2 cellular contexts compared by ENCODE assay signal in the genomic region with DNA sequence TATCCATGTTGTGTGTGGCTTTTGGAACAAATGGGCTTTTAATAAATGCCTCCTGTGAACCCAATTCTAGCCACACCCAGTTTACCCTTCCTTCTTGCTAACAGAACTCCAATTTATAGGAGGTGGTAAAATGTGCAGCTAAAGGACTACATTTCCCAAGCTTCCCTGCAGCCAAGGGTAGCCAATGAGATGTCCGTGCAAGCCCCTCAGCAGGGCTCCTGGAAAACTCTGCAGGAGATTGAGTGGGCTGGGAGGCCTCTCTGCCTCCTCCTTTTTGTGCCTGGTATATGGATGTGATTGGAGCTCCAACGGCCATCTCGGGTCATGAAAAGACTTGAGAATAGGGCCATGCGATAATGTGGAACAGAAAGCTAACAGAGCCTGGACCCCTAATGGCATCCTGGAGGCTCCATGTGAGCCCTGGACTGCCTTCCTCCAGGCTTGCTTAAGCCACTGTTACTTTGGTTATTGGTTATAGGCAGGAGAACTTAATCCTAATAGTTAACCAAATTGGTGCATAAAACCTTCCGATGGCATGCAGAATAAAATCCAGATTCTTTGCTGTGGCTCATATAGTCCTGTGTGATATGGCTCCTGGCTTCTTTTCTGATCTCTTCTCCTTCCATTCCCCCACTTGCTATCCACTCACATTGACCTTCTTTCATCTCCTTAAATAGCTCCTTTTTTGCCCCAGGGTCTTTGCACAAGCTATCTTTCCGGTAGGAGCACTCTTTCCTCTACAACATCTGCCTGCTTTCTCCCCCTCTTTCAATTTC.
A peak's percentile ranks its signal among the peaks of the same experiment; 100 is the strongest.
TF ChIP-seq lines count a peak whose summit lies in the region.

No MANE protein-coding gene starts in this region.

TF ChIP-seq in HCT116, 20 proteins besides CTCF, POLR2A, EP300 and RAD21 (continued from another document):
- TF ChIP-seq, protein P1, sequence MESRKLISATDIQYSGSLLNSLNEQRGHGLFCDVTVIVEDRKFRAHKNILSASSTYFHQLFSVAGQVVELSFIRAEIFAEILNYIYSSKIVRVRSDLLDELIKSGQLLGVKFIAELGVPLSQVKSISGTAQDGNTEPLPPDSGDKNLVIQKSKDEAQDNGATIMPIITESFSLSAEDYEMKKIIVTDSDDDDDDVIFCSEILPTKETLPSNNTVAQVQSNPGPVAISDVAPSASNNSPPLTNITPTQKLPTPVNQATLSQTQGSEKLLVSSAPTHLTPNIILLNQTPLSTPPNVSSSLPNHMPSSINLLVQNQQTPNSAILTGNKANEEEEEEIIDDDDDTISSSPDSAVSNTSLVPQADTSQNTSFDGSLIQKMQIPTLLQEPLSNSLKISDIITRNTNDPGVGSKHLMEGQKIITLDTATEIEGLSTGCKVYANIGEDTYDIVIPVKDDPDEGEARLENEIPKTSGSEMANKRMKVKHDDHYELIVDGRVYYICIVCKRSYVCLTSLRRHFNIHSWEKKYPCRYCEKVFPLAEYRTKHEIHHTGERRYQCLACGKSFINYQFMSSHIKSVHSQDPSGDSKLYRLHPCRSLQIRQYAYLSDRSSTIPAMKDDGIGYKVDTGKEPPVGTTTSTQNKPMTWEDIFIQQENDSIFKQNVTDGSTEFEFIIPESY (IDR thresholded peaks at IDR 0.05; ENCODE audit: extremely low read depth, insufficient replicate concordance, low read length) = no peak
- TF ChIP-seq CEBPB (IDR thresholded peaks at IDR 0.05; ENCODE audit: low read depth) (no peak), JUND (IDR thresholded peaks at IDR 0.05) (no peak), SIN3A (IDR thresholded peaks at IDR 0.05; ENCODE audit: low read depth) (no peak), ZFX (IDR thresholded peaks at IDR 0.05) (no peak), TCF7L2 (IDR thresholded peaks at IDR 0.05; ENCODE audit: borderline replicate concordance, extremely low read depth, insufficient read depth, insufficient read length) (no peak), EZH2phosphoT487 (IDR thresholded peaks at IDR 0.05; ENCODE audit: borderline replicate concordance) (no peak), ZNF274 (IDR thresholded peaks at IDR 0.05; ENCODE audit: low read depth, low read length) (no peak), YY1 (IDR thresholded peaks at IDR 0.05; ENCODE audit: extremely low read depth, insufficient replicate concordance, low read depth, low read length) (no peak), POLR2AphosphoS5 (IDR thresholded peaks at IDR 0.05; ENCODE audit: low read depth, low read length) (no peak), ELF1 (IDR thresholded peaks at IDR 0.05; ENCODE audit: borderline replicate concordance, low read depth) (no peak)
- TF ChIP-seq, protein P2, sequence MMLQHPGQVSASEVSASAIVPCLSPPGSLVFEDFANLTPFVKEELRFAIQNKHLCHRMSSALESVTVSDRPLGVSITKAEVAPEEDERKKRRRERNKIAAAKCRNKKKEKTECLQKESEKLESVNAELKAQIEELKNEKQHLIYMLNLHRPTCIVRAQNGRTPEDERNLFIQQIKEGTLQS (IDR thresholded peaks at IDR 0.05) = no peak
- TF ChIP-seq, protein P3, sequence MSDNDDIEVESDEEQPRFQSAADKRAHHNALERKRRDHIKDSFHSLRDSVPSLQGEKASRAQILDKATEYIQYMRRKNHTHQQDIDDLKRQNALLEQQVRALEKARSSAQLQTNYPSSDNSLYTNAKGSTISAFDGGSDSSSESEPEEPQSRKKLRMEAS (IDR thresholded peaks at IDR 0.05) = no peak
- TF ChIP-seq, protein P4, sequence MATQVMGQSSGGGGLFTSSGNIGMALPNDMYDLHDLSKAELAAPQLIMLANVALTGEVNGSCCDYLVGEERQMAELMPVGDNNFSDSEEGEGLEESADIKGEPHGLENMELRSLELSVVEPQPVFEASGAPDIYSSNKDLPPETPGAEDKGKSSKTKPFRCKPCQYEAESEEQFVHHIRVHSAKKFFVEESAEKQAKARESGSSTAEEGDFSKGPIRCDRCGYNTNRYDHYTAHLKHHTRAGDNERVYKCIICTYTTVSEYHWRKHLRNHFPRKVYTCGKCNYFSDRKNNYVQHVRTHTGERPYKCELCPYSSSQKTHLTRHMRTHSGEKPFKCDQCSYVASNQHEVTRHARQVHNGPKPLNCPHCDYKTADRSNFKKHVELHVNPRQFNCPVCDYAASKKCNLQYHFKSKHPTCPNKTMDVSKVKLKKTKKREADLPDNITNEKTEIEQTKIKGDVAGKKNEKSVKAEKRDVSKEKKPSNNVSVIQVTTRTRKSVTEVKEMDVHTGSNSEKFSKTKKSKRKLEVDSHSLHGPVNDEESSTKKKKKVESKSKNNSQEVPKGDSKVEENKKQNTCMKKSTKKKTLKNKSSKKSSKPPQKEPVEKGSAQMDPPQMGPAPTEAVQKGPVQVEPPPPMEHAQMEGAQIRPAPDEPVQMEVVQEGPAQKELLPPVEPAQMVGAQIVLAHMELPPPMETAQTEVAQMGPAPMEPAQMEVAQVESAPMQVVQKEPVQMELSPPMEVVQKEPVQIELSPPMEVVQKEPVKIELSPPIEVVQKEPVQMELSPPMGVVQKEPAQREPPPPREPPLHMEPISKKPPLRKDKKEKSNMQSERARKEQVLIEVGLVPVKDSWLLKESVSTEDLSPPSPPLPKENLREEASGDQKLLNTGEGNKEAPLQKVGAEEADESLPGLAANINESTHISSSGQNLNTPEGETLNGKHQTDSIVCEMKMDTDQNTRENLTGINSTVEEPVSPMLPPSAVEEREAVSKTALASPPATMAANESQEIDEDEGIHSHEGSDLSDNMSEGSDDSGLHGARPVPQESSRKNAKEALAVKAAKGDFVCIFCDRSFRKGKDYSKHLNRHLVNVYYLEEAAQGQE (IDR thresholded peaks at IDR 0.05; ENCODE audit: low read depth) = no peak

TF ChIP-seq in K562, 482 proteins besides CTCF, POLR2A, EP300 and RAD21 (continued from another document):
- TF ChIP-seq, protein P5, sequence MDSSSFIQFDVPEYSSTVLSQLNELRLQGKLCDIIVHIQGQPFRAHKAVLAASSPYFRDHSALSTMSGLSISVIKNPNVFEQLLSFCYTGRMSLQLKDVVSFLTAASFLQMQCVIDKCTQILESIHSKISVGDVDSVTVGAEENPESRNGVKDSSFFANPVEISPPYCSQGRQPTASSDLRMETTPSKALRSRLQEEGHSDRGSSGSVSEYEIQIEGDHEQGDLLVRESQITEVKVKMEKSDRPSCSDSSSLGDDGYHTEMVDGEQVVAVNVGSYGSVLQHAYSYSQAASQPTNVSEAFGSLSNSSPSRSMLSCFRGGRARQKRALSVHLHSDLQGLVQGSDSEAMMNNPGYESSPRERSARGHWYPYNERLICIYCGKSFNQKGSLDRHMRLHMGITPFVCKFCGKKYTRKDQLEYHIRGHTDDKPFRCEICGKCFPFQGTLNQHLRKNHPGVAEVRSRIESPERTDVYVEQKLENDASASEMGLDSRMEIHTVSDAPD (CRISPR knock-in tag; IDR thresholded peaks at IDR 0.05) = no peak
- TF ChIP-seq, protein P6, sequence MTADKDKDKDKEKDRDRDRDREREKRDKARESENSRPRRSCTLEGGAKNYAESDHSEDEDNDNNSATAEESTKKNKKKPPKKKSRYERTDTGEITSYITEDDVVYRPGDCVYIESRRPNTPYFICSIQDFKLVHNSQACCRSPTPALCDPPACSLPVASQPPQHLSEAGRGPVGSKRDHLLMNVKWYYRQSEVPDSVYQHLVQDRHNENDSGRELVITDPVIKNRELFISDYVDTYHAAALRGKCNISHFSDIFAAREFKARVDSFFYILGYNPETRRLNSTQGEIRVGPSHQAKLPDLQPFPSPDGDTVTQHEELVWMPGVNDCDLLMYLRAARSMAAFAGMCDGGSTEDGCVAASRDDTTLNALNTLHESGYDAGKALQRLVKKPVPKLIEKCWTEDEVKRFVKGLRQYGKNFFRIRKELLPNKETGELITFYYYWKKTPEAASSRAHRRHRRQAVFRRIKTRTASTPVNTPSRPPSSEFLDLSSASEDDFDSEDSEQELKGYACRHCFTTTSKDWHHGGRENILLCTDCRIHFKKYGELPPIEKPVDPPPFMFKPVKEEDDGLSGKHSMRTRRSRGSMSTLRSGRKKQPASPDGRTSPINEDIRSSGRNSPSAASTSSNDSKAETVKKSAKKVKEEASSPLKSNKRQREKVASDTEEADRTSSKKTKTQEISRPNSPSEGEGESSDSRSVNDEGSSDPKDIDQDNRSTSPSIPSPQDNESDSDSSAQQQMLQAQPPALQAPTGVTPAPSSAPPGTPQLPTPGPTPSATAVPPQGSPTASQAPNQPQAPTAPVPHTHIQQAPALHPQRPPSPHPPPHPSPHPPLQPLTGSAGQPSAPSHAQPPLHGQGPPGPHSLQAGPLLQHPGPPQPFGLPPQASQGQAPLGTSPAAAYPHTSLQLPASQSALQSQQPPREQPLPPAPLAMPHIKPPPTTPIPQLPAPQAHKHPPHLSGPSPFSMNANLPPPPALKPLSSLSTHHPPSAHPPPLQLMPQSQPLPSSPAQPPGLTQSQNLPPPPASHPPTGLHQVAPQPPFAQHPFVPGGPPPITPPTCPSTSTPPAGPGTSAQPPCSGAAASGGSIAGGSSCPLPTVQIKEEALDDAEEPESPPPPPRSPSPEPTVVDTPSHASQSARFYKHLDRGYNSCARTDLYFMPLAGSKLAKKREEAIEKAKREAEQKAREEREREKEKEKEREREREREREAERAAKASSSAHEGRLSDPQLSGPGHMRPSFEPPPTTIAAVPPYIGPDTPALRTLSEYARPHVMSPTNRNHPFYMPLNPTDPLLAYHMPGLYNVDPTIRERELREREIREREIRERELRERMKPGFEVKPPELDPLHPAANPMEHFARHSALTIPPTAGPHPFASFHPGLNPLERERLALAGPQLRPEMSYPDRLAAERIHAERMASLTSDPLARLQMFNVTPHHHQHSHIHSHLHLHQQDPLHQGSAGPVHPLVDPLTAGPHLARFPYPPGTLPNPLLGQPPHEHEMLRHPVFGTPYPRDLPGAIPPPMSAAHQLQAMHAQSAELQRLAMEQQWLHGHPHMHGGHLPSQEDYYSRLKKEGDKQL (CRISPR knock-in tag; IDR thresholded peaks at IDR 0.05; ENCODE audit: borderline replicate concordance) = no peak
- TF ChIP-seq HLTF (IDR thresholded peaks at IDR 0.05) (no peak), ZNF143 (CRISPR knock-in tag; IDR thresholded peaks at IDR 0.05) (no peak), ZNF274 (IDR thresholded peaks at IDR 0.05; ENCODE audit: borderline replicate concordance, low read depth, low read length) (no peak), NCOA4 (IDR thresholded peaks at IDR 0.05; ENCODE audit: partially characterized antibody) (no peak), CBFA2T3 (IDR thresholded peaks at IDR 0.05) (no peak), IRF2 (CRISPR knock-in tag; IDR thresholded peaks at IDR 0.05) (no peak), HCFC1 (IDR thresholded peaks at IDR 0.05; ENCODE audit: low read depth, low read length) (peak; percentile 64), NFYB (IDR thresholded peaks at IDR 0.05; ENCODE audit: extremely low read depth, insufficient read length) (peak; percentile 33), PTBP1 (IDR thresholded peaks at IDR 0.05; ENCODE audit: low read depth, low read length) (no peak), SMARCA4 (IDR thresholded peaks at IDR 0.05) (no peak)
- TF ChIP-seq, protein P7, sequence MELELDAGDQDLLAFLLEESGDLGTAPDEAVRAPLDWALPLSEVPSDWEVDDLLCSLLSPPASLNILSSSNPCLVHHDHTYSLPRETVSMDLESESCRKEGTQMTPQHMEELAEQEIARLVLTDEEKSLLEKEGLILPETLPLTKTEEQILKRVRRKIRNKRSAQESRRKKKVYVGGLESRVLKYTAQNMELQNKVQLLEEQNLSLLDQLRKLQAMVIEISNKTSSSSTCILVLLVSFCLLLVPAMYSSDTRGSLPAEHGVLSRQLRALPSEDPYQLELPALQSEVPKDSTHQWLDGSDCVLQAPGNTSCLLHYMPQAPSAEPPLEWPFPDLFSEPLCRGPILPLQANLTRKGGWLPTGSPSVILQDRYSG (tag; conservative IDR thresholded peaks at IDR 0.05; ENCODE audit: low read depth) = no peak
